26 cellular contexts compared by ENCODE assay signal in genomic region chr13:32056316-32056715, GRCh38. TPM values are rescaled to one million over a fixed set of nuclear protein-coding genes. Genes with fewer than 3 reads are reported as not detected.
DNase-seq lines count a peak whose midpoint lies in the region; ATAC-seq lines count a peak whose summit lies in the region.
"Had no signal": no experiment of that assay in that cellular context is flagged by ENCODE, and none has a peak within 500 bp of the region (broad histone marks: within the 10 kb centered on the region; RNA-seq: fewer than 3 reads in every experiment).

No MANE protein-coding gene starts in this region.

- H3K9ac ChIP-seq in mucosa of rectum (ENCODE audit: low read depth in 1 of 2, low read length in 2 of 2): no peak overlapping the region
- H3K9ac ChIP-seq: parathyroid adenoma had no signal

- no peak overlapping the region for H3K4me3 Mint-ChIP-seq in activated CD4-positive, alpha-beta memory T cell treated with anti-CD3 and anti-CD28 coated beads, Interleukin-2, amount 10 ng/mL, durations not matched to agents 7 days and 5 days
- H3K4me3 Mint-ChIP-seq: B cell; endodermal cell; mesothelial cell of epicardium; nephron progenitor cell; T-helper 1 cell treated with Interleukin-12 subunit alpha and Interleukin-12 subunit beta and Interleukin-4 antibody, amounts not matched to agents 30 μg/mL and 1 μg/mL, for 36 hours had no signal

- CTCF ChIA-PET in activated CD4-positive, alpha-beta memory T cell treated with anti-CD3 and anti-CD28 coated beads, Interleukin-2, amount 10 ng/mL, durations not matched to agents 7 days and 5 days (lab: Charles Lee): no interaction called here

- POLR2A ChIA-PET in activated CD4-positive, alpha-beta memory T cell treated with anti-CD3 and anti-CD28 coated beads, Interleukin-2, amount 10 ng/mL, durations not matched to agents 7 days and 5 days (lab: Charles Lee): no interaction called here

- H3K36me3 ChIP-seq in mucosa of rectum (ENCODE audit: control insufficient read depth in 2 of 2, insufficient read depth in 2 of 2, low read length in 2 of 2): no peaks in the 10 kb centered on the region
- H3K36me3 ChIP-seq: brain microvascular endothelial cell, SJSA1, suprapubic skin, vagina had no signal

- H3K27ac ChIP-seq in mucosa of rectum (ENCODE audit: low read depth in 2 of 2, low read length in 2 of 2): peak overlapping the region; percentile 16 to 44
- H3K27ac ChIP-seq: brain microvascular endothelial cell, HL-60, parathyroid adenoma, SJSA1, suprapubic skin, vagina had no signal

- H3K9me3 Mint-ChIP-seq in activated CD4-positive, alpha-beta memory T cell treated with anti-CD3 and anti-CD28 coated beads, Interleukin-2, amount 10 ng/mL, durations not matched to agents 7 days and 5 days: no peaks in the 10 kb centered on the region
- H3K9me3 Mint-ChIP-seq: endodermal cell; mesothelial cell of epicardium; nephron progenitor cell; T-helper 1 cell treated with Interleukin-12 subunit alpha and Interleukin-12 subunit beta and Interleukin-4 antibody, amounts not matched to agents 30 μg/mL and 1 μg/mL, for 36 hours had no signal

- peaks cover 1% of the 10 kb centered on the region for H3K27me3 Mint-ChIP-seq in activated CD4-positive, alpha-beta memory T cell treated with anti-CD3 and anti-CD28 coated beads, Interleukin-2, amount 10 ng/mL, durations not matched to agents 7 days and 5 days
- H3K27me3 Mint-ChIP-seq: B cell had no signal

- DNase-seq in NCI-H1436 (lab: John Stamatoyannopoulos, UW) (peak; percentile 26), NCI-H1436 treated with DMSO at 0.1 percent for 48 hours (lab: John Stamatoyannopoulos, UW) (no peak), NCI-H2081 treated with DMSO at 0.1 percent for 48 hours (lab: John Stamatoyannopoulos, UW) (peak; percentile 88), NCI-H526 treated with DMSO at 0.1 percent for 48 hours (lab: John Stamatoyannopoulos, UW) (peak; percentile 96)
- no peak for DNase-seq in activated CD4-positive, alpha-beta memory T cell treated with anti-CD3 and anti-CD28 coated beads, Interleukin-2, amount 10 ng/mL, durations not matched to agents 7 days and 5 days
- DNase-seq in activated naive CD4-positive, alpha-beta T cell treated with Interleukin-2 at 50 U/mL for 16 hours: no peak
- DNase-seq: 8988T; activated CD4-positive, alpha-beta T cell treated with anti-CD3 and anti-CD28 coated beads, Interleukin-2, amount 50 U/mL, for 1 hour; activated CD8-positive, alpha-beta memory T cell treated with anti-CD3 and anti-CD28 coated beads, Interleukin-2, amount 50 U/mL, for 48 hours; activated effector memory CD4-positive, alpha-beta T cell treated with Interleukin-2 at 50 U/mL for 16 hours; brain microvascular endothelial cell; Calu3; endodermal cell; IMR-90; NCI-H524 treated with DMSO at 0.1 percent for 48 hours; nephron progenitor cell had no signal

- H3K4me1 ChIP-seq in mucosa of rectum (ENCODE audit: control insufficient read depth in 2 of 2, insufficient read depth in 2 of 2, low read length in 2 of 2): peaks cover 3 to 18% of the 10 kb centered on the region in 2 donors
- H3K4me1 ChIP-seq: parathyroid adenoma, SJSA1, suprapubic skin had no signal

- H3K4me3 ChIP-seq in mucosa of rectum (ENCODE audit: low read length in 2 of 2): no peak overlapping the region
- H3K4me3 ChIP-seq: SJSA1, suprapubic skin, vagina had no signal

- no peaks in the 10 kb centered on the region for H3K27me3 ChIP-seq in mucosa of rectum (ENCODE audit: control insufficient read depth in 2 of 2, insufficient read depth in 2 of 2, low read length in 2 of 2)
- H3K27me3 ChIP-seq: brain microvascular endothelial cell, SJSA1, suprapubic skin, vagina had no signal

- H3K36me3 Mint-ChIP-seq in activated CD4-positive, alpha-beta memory T cell treated with anti-CD3 and anti-CD28 coated beads, Interleukin-2, amount 10 ng/mL, durations not matched to agents 7 days and 5 days (ENCODE audit: low read depth): no peaks in the 10 kb centered on the region
- H3K36me3 Mint-ChIP-seq: mesothelial cell of epicardium had no signal

- H3K9me3 ChIP-seq in mucosa of rectum (ENCODE audit: control insufficient read depth in 2 of 2, low read length in 2 of 2): no peaks in the 10 kb centered on the region
- H3K9me3 ChIP-seq: SJSA1, suprapubic skin, vagina had no signal

- H3K27ac Mint-ChIP-seq in activated CD4-positive, alpha-beta memory T cell treated with anti-CD3 and anti-CD28 coated beads, Interleukin-2, amount 10 ng/mL, durations not matched to agents 7 days and 5 days: no peak overlapping the region
- H3K27ac Mint-ChIP-seq: B cell; endodermal cell; mesothelial cell of epicardium; nephron progenitor cell; T-helper 1 cell treated with Interleukin-12 subunit alpha and Interleukin-12 subunit beta and Interleukin-4 antibody, amounts not matched to agents 30 μg/mL and 1 μg/mL, for 36 hours had no signal

- peaks cover 7% of the 10 kb centered on the region for H3K4me1 Mint-ChIP-seq in activated CD4-positive, alpha-beta memory T cell treated with anti-CD3 and anti-CD28 coated beads, Interleukin-2, amount 10 ng/mL, durations not matched to agents 7 days and 5 days
- H3K4me1 Mint-ChIP-seq: B cell had no signal

- ATAC-seq in HG02571 (IDR thresholded peaks at IDR 0.05; ENCODE audit: unreplicated experiment): no peak

RNA-seq across cellular contexts. Expression of gene FRY, which starts 24.7 kb away (rescaled TPM):
- total RNA-seq in activated CD4-positive, alpha-beta memory T cell treated with anti-CD3 and anti-CD28 coated beads, Interleukin-2, amount 10 ng/mL, durations not matched to agents 7 days and 5 days: 10 to 100 TPM; 13.1 to 13.8 TPM

Comparison
In these comparisons a context has a peak if more than half of its experiments do, and no peak if none do; other contexts are left out.
1. DNase-seq: peak in NCI-H1436 (single experiment), NCI-H2081 treated with DMSO at 0.1 percent for 48 hours (single experiment) and NCI-H526 treated with DMSO at 0.1 percent for 48 hours (single experiment); none in NCI-H1436 treated with DMSO at 0.1 percent for 48 hours (single experiment), activated CD4-positive, alpha-beta memory T cell treated with anti-CD3 and anti-CD28 coated beads, Interleukin-2, amount 10 ng/mL, durations not matched to agents 7 days and 5 days (single experiment) and activated naive CD4-positive, alpha-beta T cell treated with Interleukin-2 at 50 U/mL for 16 hours (single experiment).